Comparison of ENCODE assay signal across 8 cellular contexts in genomic region chr2:120012363-120012762, GRCh38. TPM values are rescaled to one million over a fixed set of nuclear protein-coding genes. Genes with fewer than 3 reads are reported as not detected.
DNase-seq lines count a peak whose midpoint lies in the region; ATAC-seq and TF ChIP-seq lines count a peak whose summit lies in the region.

No MANE protein-coding gene starts in this region.

- no peak for ATAC-seq in GM21619 (IDR thresholded peaks at IDR 0.05; ENCODE audit: unreplicated experiment)
- no peak for ATAC-seq in GM21515 (IDR thresholded peaks at IDR 0.05; ENCODE audit: unreplicated experiment)

- H3K27me3 Mint-ChIP-seq in endothelial cell (ENCODE audit: unreplicated experiment) (peaks cover 5% of the 10 kb centered on the region), progenitor cell of endocrine pancreas (no peaks in the 10 kb centered on the region)

- H3K27ac Mint-ChIP-seq in endothelial cell (ENCODE audit: unreplicated experiment) (peak overlapping the region; percentile 81), progenitor cell of endocrine pancreas (peak overlapping the region; percentile 92)

- H3K4me3 Mint-ChIP-seq in endothelial cell (ENCODE audit: unreplicated experiment) (peak overlapping the region; percentile 90), progenitor cell of endocrine pancreas (ENCODE audit: low read depth) (peak overlapping the region; percentile 95)

- H3K4me1 ChIP-seq in ES-I3 (ENCODE audit: insufficient read depth, low read length): peaks cover 13% of the 10 kb centered on the region

- no peak for TF ChIP-seq CTCF in endothelial cell (IDR thresholded peaks at IDR 0.05; ENCODE audit: unreplicated experiment)
- TF ChIP-seq CTCF in progenitor cell of endocrine pancreas (IDR thresholded peaks at IDR 0.05; ENCODE audit: unreplicated experiment): no peak

- H3K9me3 Mint-ChIP-seq in endothelial cell (ENCODE audit: unreplicated experiment) (no peaks in the 10 kb centered on the region), progenitor cell of endocrine pancreas (ENCODE audit: low read depth) (peaks cover 19% of the 10 kb centered on the region)

- H3K4me1 Mint-ChIP-seq in endothelial cell (ENCODE audit: unreplicated experiment): peaks cover 20% of the 10 kb centered on the region
- H3K4me1 Mint-ChIP-seq in progenitor cell of endocrine pancreas (ENCODE audit: low read depth): peaks cover 18% of the 10 kb centered on the region

- no peaks in the 10 kb centered on the region for H3K36me3 ChIP-seq in ES-I3 (ENCODE audit: insufficient read depth, low read length)

- H3K36me3 Mint-ChIP-seq in endothelial cell (ENCODE audit: low read depth, unreplicated experiment): peaks cover 16% of the 10 kb centered on the region
- H3K36me3 Mint-ChIP-seq in progenitor cell of endocrine pancreas (ENCODE audit: insufficient read depth): peaks cover 18% of the 10 kb centered on the region

- peak; percentile 34 for DNase-seq in NCI-H748 treated with DMSO at 0.1 percent for 48 hours (lab: John Stamatoyannopoulos, UW)
- no peak for DNase-seq in endothelial cell (ENCODE audit: low spot score)
- no peak for DNase-seq in progenitor cell of endocrine pancreas (ENCODE audit: low spot score, unreplicated experiment)
- DNase-seq in stimulated activated naive CD4-positive, alpha-beta T cell (lab: John Stamatoyannopoulos, UW): no peak
- DNase-seq in cerebellar cortex (ENCODE audit: low spot score): no peak

- H3K9me3 ChIP-seq in ES-I3 (ENCODE audit: control insufficient read depth, insufficient read depth, low read length): no peaks in the 10 kb centered on the region

- peak overlapping the region; percentile 87; the same call in 1 of the 2 replicates for H3K9ac ChIP-seq in ES-I3 (ENCODE audit: low read depth, low read length)

RNA-seq across cellular contexts. Expression of gene EPB41L5, which starts 0.5 kb away (rescaled TPM):
- total RNA-seq in endothelial cell (ENCODE audit: unreplicated experiment) (78.0 TPM), progenitor cell of endocrine pancreas (75.3 and 77.8 TPM in 2 replicates)
